9 cellular contexts compared by ENCODE assay signal in the genomic region with DNA sequence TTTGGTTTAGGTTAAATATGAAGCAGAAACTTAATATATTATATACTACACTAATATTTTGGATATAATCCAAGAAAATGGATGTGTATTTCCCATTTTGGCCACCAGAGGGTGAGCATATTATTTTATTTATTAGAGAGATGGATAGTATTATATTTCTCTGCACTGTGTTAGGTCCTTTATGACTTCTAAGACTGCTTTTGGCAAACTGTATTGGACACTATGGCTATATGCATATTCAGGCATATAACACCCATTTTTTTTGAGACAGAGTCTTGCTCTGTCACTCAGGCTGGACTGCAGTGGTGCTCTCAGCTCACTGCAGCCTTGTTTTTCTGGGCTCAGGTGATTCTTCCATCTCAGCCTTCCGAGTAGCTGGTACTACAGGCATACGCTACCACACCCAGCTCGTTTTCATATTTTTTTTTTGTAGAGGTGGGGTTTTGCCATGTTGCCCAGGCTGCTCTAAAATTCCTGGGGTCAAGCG. TPM values are rescaled to one million over a fixed set of nuclear protein-coding genes. Genes with fewer than 3 reads are reported as not detected.
DNase-seq lines count a peak whose midpoint lies in the region; ATAC-seq and TF ChIP-seq lines count a peak whose summit lies in the region.
"Had no signal": no experiment of that assay in that cellular context is flagged by ENCODE, and none has a peak within 500 bp of the region (broad histone marks: within the 10 kb centered on the region; RNA-seq: fewer than 3 reads in every experiment).

No MANE protein-coding gene starts in this region.

- no peak overlapping the region for H2AFZ ChIP-seq in SU-DHL-6 (ENCODE audit: low read depth, low read length, severe bottlenecking)

- H3F3A ChIP-seq in SU-DHL-6 (ENCODE audit: insufficient read depth), result no peaks in the 10 kb centered on the region

- peaks cover 0 to 3% (median 0%) of the 10 kb centered on the region in 12 donors for H3K4me1 ChIP-seq in heart left ventricle
- H3K4me1 ChIP-seq in testis, result no peaks in the 10 kb centered on the region
- H3K4me1 ChIP-seq: SJCRH30 had no signal

- no peak overlapping the region for H3K4me3 ChIP-seq in SU-DHL-6 (ENCODE audit: insufficient read depth, low read length, poor library complexity, severe bottlenecking)
- H3K4me3 ChIP-seq in heart left ventricle, result no peak overlapping the region
- no peak overlapping the region for H3K4me3 ChIP-seq in testis
- H3K4me3 ChIP-seq: SJCRH30 had no signal

- H3K79me2 ChIP-seq in SU-DHL-6 (ENCODE audit: insufficient read depth, low read length), result no peaks in the 10 kb centered on the region

- H3K27me3 ChIP-seq in SU-DHL-6 (ENCODE audit: low read length) (no peaks in the 10 kb centered on the region), heart left ventricle (no peaks in the 10 kb centered on the region), testis (no peaks in the 10 kb centered on the region)
- H3K27me3 ChIP-seq: SJCRH30 had no signal

- peak; percentile 44 for ATAC-seq in HG02852 (IDR thresholded peaks at IDR 0.05; ENCODE audit: unreplicated experiment)
- peak in 2 of 4 donors; percentile 34 to 54 for ATAC-seq in heart left ventricle
- no peak for ATAC-seq in HG03135 (IDR thresholded peaks at IDR 0.05; ENCODE audit: unreplicated experiment)

- intact Hi-C loops in heart left ventricle (cut with DNase I), result loop anchor here in 4 of 10 donors (2.0 to 10.0 kb wide), 2 partner anchors 669 to 671 kb away; no protein-coding TSS in a partner anchor
- intact Hi-C loops in testis (cut with DNase I; ENCODE audit: low total_unique reads), result no loop called here

- whole genome bisulfite sequencing in heart left ventricle, 4 donors, result 66 to 80% (median 69%) methylated on average over 4 of the region's 4 CpGs
- 78% methylated on average over 4 of the region's 4 CpGs for WGBS in testis, 2 donors

- no peak overlapping the region for H3K4me2 ChIP-seq in SU-DHL-6 (ENCODE audit: low read depth, low read length, poor library complexity, severe bottlenecking)

- no peaks in the 10 kb centered on the region for H4K20me1 ChIP-seq in SU-DHL-6 (ENCODE audit: low read depth, low read length)

- H3K9me2 ChIP-seq in SU-DHL-6 (replicated peaks; ENCODE audit: insufficient read depth, low read length), result no peaks in the 10 kb centered on the region

- no peak for TF ChIP-seq POLR2A in heart left ventricle (IDR thresholded peaks at IDR 0.05)
- no peak for TF ChIP-seq POLR2A in testis (IDR thresholded peaks at IDR 0.05)

- TF ChIP-seq CTCF in SU-DHL-6 (IDR thresholded peaks at IDR 0.05; ENCODE audit: insufficient read depth, low read length, poor library complexity, severe bottlenecking) (peak; percentile 43), heart left ventricle (IDR thresholded peaks at IDR 0.05) (peak; percentile 67 to 87 (median 80)), testis (IDR thresholded peaks at IDR 0.05) (peak; percentile 36 to 98 (median 56))

- no peaks in the 10 kb centered on the region for H3K36me3 ChIP-seq in SU-DHL-6 (ENCODE audit: low read length)
- H3K36me3 ChIP-seq in heart left ventricle, result peaks cover 0 to 5% (median 0%) of the 10 kb centered on the region in 9 donors
- H3K36me3 ChIP-seq in testis (ENCODE audit: low read depth, missing control alignments), result no peaks in the 10 kb centered on the region
- H3K36me3 ChIP-seq: SJCRH30 had no signal

- H3K9ac ChIP-seq in SU-DHL-6 (ENCODE audit: low read length), result no peak overlapping the region

- H3K27ac ChIP-seq in SU-DHL-6 (ENCODE audit: low read depth, low read length) (no peak overlapping the region), heart left ventricle (no peak overlapping the region), testis (no peak overlapping the region)
- H3K27ac ChIP-seq: SJCRH30 had no signal

- no peaks in the 10 kb centered on the region for H3K9me3 ChIP-seq in SU-DHL-6 (ENCODE audit: insufficient read depth, low read length)
- H3K9me3 ChIP-seq in heart left ventricle, result peaks cover 0 to 4% (median under 1%) of the 10 kb centered on the region in 12 donors
- H3K9me3 ChIP-seq in testis, result no peaks in the 10 kb centered on the region
- H3K9me3 ChIP-seq: SJCRH30 had no signal

- DNase-seq in DMS114 treated with DMSO at 0.1 percent for 48 hours (lab: John Stamatoyannopoulos, UW; ENCODE audit: unreplicated experiment) (peak; percentile 20), heart left ventricle (no peak), testis (no peak), NCI-H128 (lab: John Stamatoyannopoulos, UW; ENCODE audit: unreplicated experiment) (no peak), SIG-M5 treated with dmso at 0.1 percent for 504 hours (lab: John Stamatoyannopoulos, UW; ENCODE audit: unreplicated experiment) (no peak)

RNA-seq across cellular contexts. Expression of gene PGM1, which starts 17.8 kb away (rescaled TPM):
- total RNA-seq in heart left ventricle, result 100 to 1,000 TPM; 180 to 419 (median 269) TPM
- 100 to 1,000 TPM in 1 of 2 donors, 10 to 100 TPM in 1; 51.4 to 119 TPM for polyA plus RNA-seq in heart left ventricle
- total RNA-seq in testis, result 10 to 100 TPM; 23.2 to 27.7 TPM
- polyA plus RNA-seq in testis (ENCODE audit: insufficient read depth, low read depth, low replicate concordance), result 27.5 TPM

RNA-seq across cellular contexts. Expression of gene EFCAB7, which starts 52.1 kb away (rescaled TPM):
- 10 to 100 TPM in 2 of 9 donors, 1 to 10 TPM in 7; 3.4 to 10.7 (median 7.9) TPM for total RNA-seq in heart left ventricle
- 1 to 10 TPM; 3.2 to 5.4 TPM for polyA plus RNA-seq in heart left ventricle
- total RNA-seq in testis, result 10 to 100 TPM; 15.2 to 15.6 TPM
- 18.2 TPM for polyA plus RNA-seq in testis (ENCODE audit: insufficient read depth, low read depth, low replicate concordance)

RNA-seq across cellular contexts. Expression of gene ITGB3BP, which starts 52.4 kb away (rescaled TPM):
- total RNA-seq in heart left ventricle, result 10 to 100 TPM in 5 of 9 donors, 1 to 10 TPM in 4; 2.0 to 17.2 (median 10.1) TPM
- polyA plus RNA-seq in heart left ventricle, result 1 to 10 TPM; 5.8 to 6.4 TPM
- total RNA-seq in testis, result 10 to 100 TPM; 21.7 to 32.9 TPM
- 43.0 TPM for polyA plus RNA-seq in testis (ENCODE audit: insufficient read depth, low read depth, low replicate concordance)

Comparison
In these comparisons a context has a peak if more than half of its experiments do, and no peak if none do; other contexts are left out.
1. RNA of gene PGM1, which starts 17.8 kb away (total RNA-seq): 180 to 419 TPM in heart left ventricle; 23.2 to 27.7 TPM in testis; every median in the first group is over 4 times any median in the second.
2. Peak in every context shown above with its lines, with median percentiles within 50 percentile points of each other: CTCF ChIP-seq.